In genomic region chr20:3753098-3753497, GRCh38 we compare ENCODE assay signal across 8 cellular contexts. TPM values are rescaled to one million over a fixed set of nuclear protein-coding genes. Genes with fewer than 3 reads are reported as not detected.
DNase-seq lines count a peak whose midpoint lies in the region; ATAC-seq and TF ChIP-seq lines count a peak whose summit lies in the region.

No MANE protein-coding gene starts in this region.

- no peaks in the 10 kb centered on the region for H3K9me3 ChIP-seq in BLaER1
- H3K9me3 ChIP-seq in naive thymus-derived CD4-positive, alpha-beta T cell (ENCODE audit: control insufficient read depth in 2 of 3, low read length in 3 of 3) = no peaks in the 10 kb centered on the region
- H3K9me3 ChIP-seq in thoracic aorta = no peaks in the 10 kb centered on the region

- H3K4me3 ChIP-seq in BLaER1 (no peak overlapping the region), epithelial cell of proximal tubule (ENCODE audit: low read depth, low read length) (no peak overlapping the region), thoracic aorta (no peak overlapping the region)
- H3K4me3 ChIP-seq in naive thymus-derived CD4-positive, alpha-beta T cell (ENCODE audit: low read length) = no peak overlapping the region

- peaks cover 17% of the 10 kb centered on the region for H3K4me1 ChIP-seq in BLaER1
- peaks cover 0 to 5% of the 10 kb centered on the region in 2 donors for H3K4me1 ChIP-seq in naive thymus-derived CD4-positive, alpha-beta T cell (ENCODE audit: control insufficient read depth in 2 of 2, insufficient read depth in 2 of 2, low read length in 2 of 2)
- H3K4me1 ChIP-seq in thoracic aorta (ENCODE audit: control insufficient read depth in 1 of 2, low read depth in 2 of 2) = peaks cover 0 to 23% of the 10 kb centered on the region in 2 donors

- TF ChIP-seq CTCF in GM20000 (IDR thresholded peaks at IDR 0.05; ENCODE audit: extremely low read depth, missing control alignments) (peak; percentile 68), epithelial cell of proximal tubule (conservative IDR thresholded peaks at IDR 0.05; ENCODE audit: low read depth, low read length) (peak; percentile 87), thoracic aorta (IDR thresholded peaks at IDR 0.05) (peak; percentile 70)

- peaks cover 10% of the 10 kb centered on the region for H3K36me3 Mint-ChIP-seq in activated CD8-positive, alpha-beta T cell treated with anti-CD3 and anti-CD28 coated beads, Interleukin-2, amount 10 ng/mL, durations not matched to agents 7 days and 5 days (ENCODE audit: low read depth)
- H3K36me3 Mint-ChIP-seq in naive thymus-derived CD4-positive, alpha-beta T cell = peaks cover 0 to 14% (median 3%) of the 10 kb centered on the region in 5 donors

- CTCF ChIA-PET in activated CD8-positive, alpha-beta T cell treated with anti-CD3 and anti-CD28 coated beads, Interleukin-2, amount 10 ng/mL, durations not matched to agents 7 days and 5 days (lab: Charles Lee) = interaction anchor here (0.6 to 3.3 kb wide), 13 partner anchors 12 to 332 kb away, joined by 3 to 33 read pairs (median 3); partner anchors contain the start of genes ADISSP, AP5S1 and SPEF1
- CTCF ChIA-PET in naive thymus-derived CD4-positive, alpha-beta T cell (lab: Charles Lee) = interaction anchor here (0.8 to 3.3 kb wide), 6 partner anchors 12 to 340 kb away, joined by 3 to 24 read pairs (median 4); partner anchors contain the start of gene ADISSP

- no peak overlapping the region for H3K27ac ChIP-seq in BLaER1
- no peak overlapping the region for H3K27ac ChIP-seq in naive thymus-derived CD4-positive, alpha-beta T cell (ENCODE audit: low read depth, low read length)
- no peak overlapping the region for H3K27ac ChIP-seq in thoracic aorta

- intact Hi-C loops in naive thymus-derived CD4-positive, alpha-beta T cell (cut with micrococcal nuclease) = loop anchor here (1.0 to 2.0 kb wide), 7 partner anchors 15 to 340 kb away; partner anchors contain the start of genes AP5S1 (in 2 of the 2), MAVS (in 1 of the 2) and SPEF1 (in 1 of the 2)

- ATAC-seq in activated CD8-positive, alpha-beta T cell treated with anti-CD3 and anti-CD28 coated beads, Interleukin-2, amount 10 ng/mL, durations not matched to agents 7 days and 5 days = peak; percentile 71
- ATAC-seq in naive thymus-derived CD4-positive, alpha-beta T cell = peak; percentile 82
- no peak for ATAC-seq in thoracic aorta (ENCODE audit: insufficient number of reproducible peaks, low FRiP score, low read depth)

- no peaks in the 10 kb centered on the region for H3K27me3 ChIP-seq in BLaER1
- no peaks in the 10 kb centered on the region for H3K27me3 ChIP-seq in naive thymus-derived CD4-positive, alpha-beta T cell (ENCODE audit: control insufficient read depth in 2 of 2, insufficient read depth in 2 of 2, low read length in 2 of 2)
- H3K27me3 ChIP-seq in thoracic aorta (replicated peaks; ENCODE audit: insufficient read depth) = no peaks in the 10 kb centered on the region

- DNase-seq in GM20000 (ENCODE audit: low spot score) = peak; percentile 88
- DNase-seq in NCI-H526 treated with DMSO at 0.1 percent for 48 hours (lab: John Stamatoyannopoulos, UW) = peak; percentile 63
- peak; percentile 72 for DNase-seq in activated CD8-positive, alpha-beta T cell treated with anti-CD3 and anti-CD28 coated beads, Interleukin-2, amount 10 ng/mL, durations not matched to agents 7 days and 5 days
- DNase-seq in epithelial cell of proximal tubule (ENCODE audit: low read depth) = no peak
- DNase-seq in naive thymus-derived CD4-positive, alpha-beta T cell = peak in 8 of 9 donors; percentile 33 to 64 (median 56)
- peak; percentile 25 for DNase-seq in thoracic aorta (ENCODE audit: low spot score)
- DNase-seq in NK-92 treated with Interleukin-12 subunit alpha and Interleukin-12 subunit beta, amount 100 ng/mL, for 24 hours (lab: John Stamatoyannopoulos, UW) = no peak

- no peak overlapping the region for H3K27ac Mint-ChIP-seq in activated CD8-positive, alpha-beta T cell treated with anti-CD3 and anti-CD28 coated beads, Interleukin-2, amount 10 ng/mL, durations not matched to agents 7 days and 5 days
- H3K27ac Mint-ChIP-seq in naive thymus-derived CD4-positive, alpha-beta T cell = peak overlapping the region in 5 of 9 donors; percentile 15 to 86 (median 47)

- no peaks in the 10 kb centered on the region for H3K27me3 Mint-ChIP-seq in activated CD8-positive, alpha-beta T cell treated with anti-CD3 and anti-CD28 coated beads, Interleukin-2, amount 10 ng/mL, durations not matched to agents 7 days and 5 days (ENCODE audit: low read depth)
- H3K27me3 Mint-ChIP-seq in naive thymus-derived CD4-positive, alpha-beta T cell = no peaks in the 10 kb centered on the region

- peaks cover 50% of the 10 kb centered on the region for H4K20me1 ChIP-seq in BLaER1

- no peak overlapping the region for H3K4me3 Mint-ChIP-seq in activated CD8-positive, alpha-beta T cell treated with anti-CD3 and anti-CD28 coated beads, Interleukin-2, amount 10 ng/mL, durations not matched to agents 7 days and 5 days
- H3K4me3 Mint-ChIP-seq in naive thymus-derived CD4-positive, alpha-beta T cell = peak overlapping the region in 5 of 10 donors; percentile 32 to 83 (median 41)

- H3K36me3 ChIP-seq in BLaER1 = peaks cover 72% of the 10 kb centered on the region
- H3K36me3 ChIP-seq in naive thymus-derived CD4-positive, alpha-beta T cell (ENCODE audit: control insufficient read depth in 2 of 3, insufficient read depth in 3 of 3, low read length in 3 of 3) = peaks cover 0 to 20% (median 0%) of the 10 kb centered on the region in 3 experiments
- no peaks in the 10 kb centered on the region for H3K36me3 ChIP-seq in thoracic aorta

- H3K9me3 Mint-ChIP-seq in activated CD8-positive, alpha-beta T cell treated with anti-CD3 and anti-CD28 coated beads, Interleukin-2, amount 10 ng/mL, durations not matched to agents 7 days and 5 days (ENCODE audit: insufficient read depth) = no peaks in the 10 kb centered on the region
- H3K9me3 Mint-ChIP-seq in naive thymus-derived CD4-positive, alpha-beta T cell = no peaks in the 10 kb centered on the region

- peak overlapping the region; percentile 74 for H3K4me2 ChIP-seq in BLaER1

- no peak overlapping the region for H3K9ac ChIP-seq in BLaER1

- POLR2A ChIA-PET in activated CD8-positive, alpha-beta T cell treated with anti-CD3 and anti-CD28 coated beads, Interleukin-2, amount 10 ng/mL, durations not matched to agents 7 days and 5 days (lab: Charles Lee) = interaction anchor here (0.8 kb wide), 1 partner anchor 15 kb away, joined by 3 read pairs; the partner anchor contains the start of gene ADISSP
- POLR2A ChIA-PET in naive thymus-derived CD4-positive, alpha-beta T cell (lab: Charles Lee) = interaction anchor here (1.2 to 1.5 kb wide), 3 partner anchors 15 to 102 kb away, joined by 3 to 12 read pairs (median 5); partner anchors contain the start of gene ADISSP

- H3K4me1 Mint-ChIP-seq in activated CD8-positive, alpha-beta T cell treated with anti-CD3 and anti-CD28 coated beads, Interleukin-2, amount 10 ng/mL, durations not matched to agents 7 days and 5 days (ENCODE audit: low read depth) = peaks cover 4% of the 10 kb centered on the region
- peaks cover 0 to 15% (median 4%) of the 10 kb centered on the region in 7 donors for H3K4me1 Mint-ChIP-seq in naive thymus-derived CD4-positive, alpha-beta T cell

RNA-seq across cellular contexts. Expression of gene ADISSP, which starts 14.5 kb away (rescaled TPM):
- total RNA-seq in activated CD8-positive, alpha-beta T cell treated with anti-CD3 and anti-CD28 coated beads, Interleukin-2, amount 10 ng/mL, durations not matched to agents 7 days and 5 days = 10 to 100 TPM; 37.4 to 38.5 TPM
- total RNA-seq in epithelial cell of proximal tubule = 62.0 and 64.6 TPM in 2 replicates
- 10 to 100 TPM; 14.0 to 27.4 (median 18.4) TPM for total RNA-seq in naive thymus-derived CD4-positive, alpha-beta T cell
- polyA plus RNA-seq in naive thymus-derived CD4-positive, alpha-beta T cell = 10 to 100 TPM; 20.7 to 21.7 TPM
- total RNA-seq in thoracic aorta = 10 to 100 TPM in 1 of 2 donors, 1 to 10 TPM in 1; 7.8 to 20.4 TPM

RNA-seq across cellular contexts. Expression of gene HSPA12B, which starts 20.6 kb away (rescaled TPM):
- total RNA-seq in activated CD8-positive, alpha-beta T cell treated with anti-CD3 and anti-CD28 coated beads, Interleukin-2, amount 10 ng/mL, durations not matched to agents 7 days and 5 days = not detected
- total RNA-seq in epithelial cell of proximal tubule (not detected in 2 replicates), thoracic aorta (1 to 10 TPM; 4.6 to 6.5 TPM)
- total RNA-seq in naive thymus-derived CD4-positive, alpha-beta T cell = not detected
- polyA plus RNA-seq in naive thymus-derived CD4-positive, alpha-beta T cell = under 1 TPM; 0.09 to 0.20 TPM

RNA-seq across cellular contexts. Expression of gene SPEF1, which starts 28.1 kb away (rescaled TPM):
- total RNA-seq in activated CD8-positive, alpha-beta T cell treated with anti-CD3 and anti-CD28 coated beads, Interleukin-2, amount 10 ng/mL, durations not matched to agents 7 days and 5 days = under 1 TPM; 0.16 TPM
- total RNA-seq in epithelial cell of proximal tubule (0.92 TPM in 1 of 2 replicates, not detected in the other), thoracic aorta (under 1 TPM in 1 of 2 donors, not detected in 1; 0.27 TPM)
- total RNA-seq in naive thymus-derived CD4-positive, alpha-beta T cell = under 1 TPM in 3 of 5 experiments, not detected in 2; 0.24 to 0.32 (median 0.29) TPM
- polyA plus RNA-seq in naive thymus-derived CD4-positive, alpha-beta T cell = not detected

RNA-seq across cellular contexts. Expression of gene CENPB, which starts 33.4 kb away (rescaled TPM):
- 10 to 100 TPM; 87.1 to 92.0 TPM for total RNA-seq in activated CD8-positive, alpha-beta T cell treated with anti-CD3 and anti-CD28 coated beads, Interleukin-2, amount 10 ng/mL, durations not matched to agents 7 days and 5 days
- total RNA-seq in epithelial cell of proximal tubule (82.3 and 99.8 TPM in 2 replicates), thoracic aorta (100 to 1,000 TPM in 1 of 2 donors, 10 to 100 TPM in 1; 97.2 to 114 TPM)
- total RNA-seq in naive thymus-derived CD4-positive, alpha-beta T cell = 10 to 100 TPM; 35.3 to 73.6 (median 50.0) TPM
- polyA plus RNA-seq in naive thymus-derived CD4-positive, alpha-beta T cell = 1 to 10 TPM; 1.3 to 1.8 TPM

RNA-seq across cellular contexts. Expression of gene SIGLEC1, which starts 40.7 kb away (rescaled TPM):
- not detected for total RNA-seq in activated CD8-positive, alpha-beta T cell treated with anti-CD3 and anti-CD28 coated beads, Interleukin-2, amount 10 ng/mL, durations not matched to agents 7 days and 5 days
- total RNA-seq in epithelial cell of proximal tubule = not detected in 2 replicates
- 1 to 10 TPM in 2 of 5 experiments, under 1 TPM in 2, not detected in 1; 0.34 to 2.1 (median 1.1) TPM for total RNA-seq in naive thymus-derived CD4-positive, alpha-beta T cell
- not detected for polyA plus RNA-seq in naive thymus-derived CD4-positive, alpha-beta T cell
- total RNA-seq in thoracic aorta = 10 to 100 TPM; 12.2 to 45.5 TPM

Comparison
In these comparisons a context has a peak if more than half of its experiments do, and no peak if none do; other contexts are left out.
1. DNase-seq: peak in GM20000 (single experiment), NCI-H526 treated with DMSO at 0.1 percent for 48 hours (single experiment), activated CD8-positive, alpha-beta T cell treated with anti-CD3 and anti-CD28 coated beads, Interleukin-2, amount 10 ng/mL, durations not matched to agents 7 days and 5 days (single experiment), naive thymus-derived CD4-positive, alpha-beta T cell (8 of 9) and thoracic aorta (single experiment); none in epithelial cell of proximal tubule (single experiment) and NK-92 treated with Interleukin-12 subunit alpha and Interleukin-12 subunit beta, amount 100 ng/mL, for 24 hours (single experiment).
2. Peak in every context shown above with its lines, with median percentiles within 50 percentile points of each other: CTCF ChIP-seq.